Comparison of ENCODE assay signal across 15 cellular contexts in the genomic region with DNA sequence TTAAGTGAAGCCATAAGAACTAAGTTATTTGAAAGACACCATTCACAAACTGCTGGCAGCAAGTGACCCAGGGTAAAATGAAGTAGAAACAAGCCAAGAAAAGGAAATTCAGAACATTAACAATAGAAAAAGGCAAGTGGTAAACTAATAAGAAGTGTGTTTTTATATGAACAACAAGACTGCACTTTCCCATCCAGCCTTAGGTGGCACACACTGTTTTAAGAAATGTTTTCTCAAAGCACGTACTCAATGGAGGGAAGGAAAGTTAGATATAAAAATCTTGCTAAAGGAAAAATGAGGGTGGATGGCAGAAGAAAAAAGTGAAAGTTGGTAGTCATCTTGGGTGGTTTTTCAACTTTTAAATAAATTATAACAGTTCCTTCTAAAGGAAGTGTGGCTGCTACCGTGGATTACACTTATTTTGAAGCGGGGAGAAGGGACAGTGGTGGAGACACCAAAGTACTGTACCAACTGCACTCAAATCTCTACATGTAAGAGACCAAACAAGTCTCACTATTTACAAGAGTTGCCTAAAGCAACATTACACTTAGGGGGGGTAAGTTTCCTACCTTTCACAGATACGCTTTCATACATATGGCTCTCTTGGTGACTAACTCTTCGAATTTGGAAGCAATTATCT. TPM values are rescaled to one million over a fixed set of nuclear protein-coding genes. Genes with fewer than 3 reads are reported as not detected.
DNase-seq lines count a peak whose midpoint lies in the region; ATAC-seq and TF ChIP-seq lines count a peak whose summit lies in the region.
"Had no signal": no experiment of that assay in that cellular context is flagged by ENCODE, and none has a peak within 500 bp of the region (broad histone marks: within the 10 kb centered on the region; RNA-seq: fewer than 3 reads in every experiment).

No MANE protein-coding gene starts in this region.

- DNase-seq in DND-41: no peak
- no peak for DNase-seq in activated B cell treated with CpG ODN at 0.5 μM for 24 hours
- no peak for DNase-seq in esophagus muscularis mucosa (ENCODE audit: extremely low spot score)
- no peak for DNase-seq in MV-4-11 (lab: John Stamatoyannopoulos, UW)
- DNase-seq: AML-193; cerebellar nuclear complex; DMS53; stimulated activated CD4-positive, alpha-beta T cell treated with anti-CD3 and anti-CD28 coated beads, Interleukin-4, amount 100 ng/mL, for 4 hours had no signal

- H3K4me2 ChIP-seq in BLaER1 treated with 17β-estradiol and CSF1 and Interleukin-3, amounts not matched to agents 10 nM and 100 nM: peak overlapping the region in 7 of 11 experiments; percentile 5 to 48 (median 20); a peak in 11 of 22 replicates
- H3K4me2 ChIP-seq in DND-41 (ENCODE audit: insufficient read depth, low read length): peak overlapping the region; percentile 66

- ATAC-seq in DND-41 (ENCODE audit: insufficient read depth, low read depth) (no peak), activated B cell treated with CpG ODN at 0.5 μM for 24 hours (ENCODE audit: low read depth) (no peak), HG03135 (IDR thresholded peaks at IDR 0.05; ENCODE audit: unreplicated experiment) (no peak)
- ATAC-seq: gastroesophageal sphincter, Right ventricle myocardium inferior, sciatic nerve had no signal

- H3K4me3 ChIP-seq in BLaER1 treated with 17β-estradiol and CSF1 and Interleukin-3, amounts not matched to agents 10 nM and 100 nM: no peak overlapping the region
- H3K4me3 ChIP-seq in DND-41 (ENCODE audit: low read depth in 1 of 2, low read length in 2 of 2): peak overlapping the region in 1 of 2 experiments; percentile 33; a peak in 2 of 4 replicates
- no peak overlapping the region for H3K4me3 ChIP-seq in mucosa of rectum (ENCODE audit: low read length in 2 of 2)
- no peak overlapping the region for H3K4me3 ChIP-seq in esophagus muscularis mucosa
- H3K4me3 ChIP-seq: gastroesophageal sphincter, HAP-1 had no signal

- H4K20me1 ChIP-seq in BLaER1 treated with 17β-estradiol and CSF1 and Interleukin-3, amounts not matched to agents 10 nM and 100 nM: no peaks in the 10 kb centered on the region
- no peaks in the 10 kb centered on the region for H4K20me1 ChIP-seq in DND-41 (ENCODE audit: insufficient read depth, low read length)

- 91% methylated on average over 5 of the region's 5 CpGs for WGBS in esophagus muscularis mucosa

- TF ChIP-seq EP300 in esophagus muscularis mucosa (IDR thresholded peaks at IDR 0.05): no peak

- no peaks in the 10 kb centered on the region for H3K27me3 Mint-ChIP-seq in activated B cell treated with CpG ODN at 0.5 μM for 24 hours

- peaks cover 59 to 80% (median 66%) of the 10 kb centered on the region in 11 experiments for H3K36me3 ChIP-seq in BLaER1 treated with 17β-estradiol and CSF1 and Interleukin-3, amounts not matched to agents 10 nM and 100 nM
- H3K36me3 ChIP-seq in DND-41 (ENCODE audit: insufficient read depth, low read length): peaks cover 50% of the 10 kb centered on the region
- H3K36me3 ChIP-seq in mucosa of rectum (ENCODE audit: control insufficient read depth in 2 of 2, insufficient read depth in 2 of 2, low read length in 2 of 2): peaks cover 36 to 44% of the 10 kb centered on the region in 2 donors
- H3K36me3 ChIP-seq in esophagus muscularis mucosa: peaks cover 23 to 64% (median 51%) of the 10 kb centered on the region in 4 donors

- peaks cover 48% of the 10 kb centered on the region for H3K4me1 Mint-ChIP-seq in activated B cell treated with CpG ODN at 0.5 μM for 24 hours

- H3K79me2 ChIP-seq in DND-41 (ENCODE audit: insufficient read depth, low read length): no peaks in the 10 kb centered on the region

- H3K27ac Mint-ChIP-seq in activated B cell treated with CpG ODN at 0.5 μM for 24 hours: peak overlapping the region; percentile 83

- TF ChIP-seq POLR2A in esophagus muscularis mucosa (IDR thresholded peaks at IDR 0.05; ENCODE audit: low read depth): no peak

- CTCF ChIA-PET in activated B cell treated with CpG ODN at 0.5 μM for 24 hours (lab: Charles Lee): no interaction called here

- POLR2A ChIA-PET in activated B cell treated with CpG ODN at 0.5 μM for 24 hours (lab: Charles Lee): no interaction called here

- peaks cover 47% of the 10 kb centered on the region for H3K36me3 Mint-ChIP-seq in activated B cell treated with CpG ODN at 0.5 μM for 24 hours (ENCODE audit: low read depth)

- peak overlapping the region; percentile 45; the same call in 1 of the 2 replicates for H2AFZ ChIP-seq in DND-41 (ENCODE audit: low read depth, low read length)

- peak overlapping the region; percentile 65 for H3K4me3 Mint-ChIP-seq in activated B cell treated with CpG ODN at 0.5 μM for 24 hours

- H3K27ac ChIP-seq in BLaER1 treated with 17β-estradiol and CSF1 and Interleukin-3, amounts not matched to agents 10 nM and 100 nM: no peak overlapping the region
- H3K27ac ChIP-seq in DND-41 (ENCODE audit: low read length) (peak overlapping the region; percentile 68), mucosa of rectum (ENCODE audit: low read depth in 2 of 2, low read length in 2 of 2) (peak overlapping the region; percentile 15 to 26), esophagus muscularis mucosa (replicated peaks in 1 of 4) (no peak overlapping the region)
- H3K27ac ChIP-seq: gastroesophageal sphincter had no signal

- H3K9me3 ChIP-seq in BLaER1 treated with 17β-estradiol and CSF1 and Interleukin-3, amounts not matched to agents 10 nM and 100 nM (replicated peaks in 1 of 11): no peaks in the 10 kb centered on the region
- H3K9me3 ChIP-seq in DND-41 (ENCODE audit: insufficient read depth, low read length, severe bottlenecking) (no peaks in the 10 kb centered on the region), mucosa of rectum (ENCODE audit: control insufficient read depth in 2 of 2, low read length in 2 of 2) (no peaks in the 10 kb centered on the region), esophagus muscularis mucosa (no peaks in the 10 kb centered on the region)
- H3K9me3 ChIP-seq: gastroesophageal sphincter, HAP-1 had no signal

- no peak overlapping the region for H3K9ac ChIP-seq in BLaER1 treated with 17β-estradiol and CSF1 and Interleukin-3, amounts not matched to agents 10 nM and 100 nM
- H3K9ac ChIP-seq in DND-41 (ENCODE audit: low read depth, low read length) (peak overlapping the region; percentile 38), mucosa of rectum (ENCODE audit: low read depth in 1 of 2, low read length in 2 of 2) (no peak overlapping the region)

- H3K27me3 ChIP-seq in BLaER1 treated with 17β-estradiol and CSF1 and Interleukin-3, amounts not matched to agents 10 nM and 100 nM: no peaks in the 10 kb centered on the region
- H3K27me3 ChIP-seq in DND-41 (ENCODE audit: insufficient read depth, low read length, poor library complexity): no peaks in the 10 kb centered on the region
- no peaks in the 10 kb centered on the region for H3K27me3 ChIP-seq in mucosa of rectum (ENCODE audit: control insufficient read depth in 2 of 2, insufficient read depth in 2 of 2, low read length in 2 of 2)
- H3K27me3 ChIP-seq in esophagus muscularis mucosa: no peaks in the 10 kb centered on the region
- H3K27me3 ChIP-seq: gastroesophageal sphincter had no signal

- H3K4me1 ChIP-seq in BLaER1 treated with 17β-estradiol and CSF1 and Interleukin-3, amounts not matched to agents 10 nM and 100 nM: peaks cover 0 to 24% (median 18%) of the 10 kb centered on the region in 10 experiments; a peak in 16 of 20 replicates
- peaks cover 66% of the 10 kb centered on the region for H3K4me1 ChIP-seq in DND-41 (ENCODE audit: insufficient read depth, low read length)
- no peaks in the 10 kb centered on the region for H3K4me1 ChIP-seq in mucosa of rectum (ENCODE audit: control insufficient read depth in 2 of 2, insufficient read depth in 2 of 2, low read length in 2 of 2)
- peaks cover 0 to 4% (median 2%) of the 10 kb centered on the region in 4 donors for H3K4me1 ChIP-seq in esophagus muscularis mucosa
- H3K4me1 ChIP-seq: gastroesophageal sphincter, HAP-1 had no signal

- TF ChIP-seq CTCF in DND-41 (IDR thresholded peaks at IDR 0.05; ENCODE audit: borderline replicate concordance, extremely low read depth, low read length, poor library complexity, severe bottlenecking) (peak; percentile 35), activated B cell treated with CpG ODN at 0.5 μM for 24 hours (IDR thresholded peaks at IDR 0.05) (no peak), esophagus muscularis mucosa (IDR thresholded peaks at IDR 0.05) (no peak)

- H3K9me3 Mint-ChIP-seq in activated B cell treated with CpG ODN at 0.5 μM for 24 hours: no peaks in the 10 kb centered on the region

- intact Hi-C loops in activated B cell treated with CpG ODN at 0.5 μM for 24 hours (cut with micrococcal nuclease): loop anchor here (2.0 kb wide), 1 partner anchor 60 kb away; no protein-coding TSS in a partner anchor
- intact Hi-C loops in esophagus muscularis mucosa (cut with DNase I): no loop called here

RNA-seq across cellular contexts. Expression of a gene that starts 58.8 kb away (rescaled TPM):
- 52.9 and 55.4 TPM in 2 replicates for total RNA-seq in activated B cell treated with CpG ODN at 0.5 μM for 24 hours
- total RNA-seq in esophagus muscularis mucosa: 10 to 100 TPM; 54.2 to 64.2 (median 55.6) TPM

Comparison
In these comparisons a context has a peak if more than half of its experiments do, and no peak if none do; other contexts are left out.
1. H3K27ac ChIP-seq: peak in DND-41 (single experiment) and mucosa of rectum (2 of 2); none in BLaER1 treated with 17β-estradiol and CSF1 and Interleukin-3, amounts not matched to agents 10 nM and 100 nM (0 of 11) and esophagus muscularis mucosa (0 of 4).